27 cellular contexts compared by ENCODE assay signal in the genomic region with DNA sequence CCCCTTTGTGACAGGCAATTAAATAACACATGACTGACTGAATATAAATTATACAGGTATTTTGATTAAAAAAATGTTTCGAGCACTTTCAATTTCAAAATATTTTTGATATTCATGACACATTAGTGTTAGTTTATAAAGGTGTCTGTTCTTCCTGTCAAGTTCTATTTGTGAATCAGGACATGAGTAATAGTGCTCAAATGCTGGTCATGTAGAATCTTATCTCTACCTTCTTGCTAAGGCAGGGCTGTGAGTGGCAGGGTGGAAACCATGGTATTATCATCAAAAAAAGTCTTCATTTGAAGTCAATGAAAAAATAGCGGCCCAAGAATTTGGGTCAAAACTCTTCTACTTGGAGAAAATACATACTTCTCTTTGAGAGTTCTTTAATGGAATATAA.
"Had no signal": no experiment of that assay in that cellular context is flagged by ENCODE, and none has a peak within 500 bp of the region (broad histone marks: within the 10 kb centered on the region; RNA-seq: fewer than 3 reads in every experiment).

No MANE protein-coding gene starts in this region.

- H3K4me3 Mint-ChIP-seq: endodermal cell; naive B cell; nephron; stimulated activated effector memory CD8-positive, alpha-beta T cell treated with anti-CD3 and anti-CD28 coated beads, Interleukin-12 subunit alpha, Interleukin-12 subunit beta, amount 100 ng/mL, for 72 hours had no signal

- H3K9me3 Mint-ChIP-seq: endodermal cell; nephron; stimulated activated effector memory CD8-positive, alpha-beta T cell treated with anti-CD3 and anti-CD28 coated beads, Interleukin-12 subunit alpha, Interleukin-12 subunit beta, amount 100 ng/mL, for 72 hours had no signal

- H3K27me3 Mint-ChIP-seq: progenitor cell of endocrine pancreas had no signal

- FAIRE-seq: endothelial cell of umbilical vein, pancreas had no signal

- H3K27ac Mint-ChIP-seq: endodermal cell; naive B cell; nephron; progenitor cell of endocrine pancreas; stimulated activated effector memory CD8-positive, alpha-beta T cell treated with anti-CD3 and anti-CD28 coated beads, Interleukin-12 subunit alpha, Interleukin-12 subunit beta, amount 100 ng/mL, for 72 hours had no signal

- DNase-seq: effector CD4-positive, alpha-beta T cell; endodermal cell; gastrocnemius medialis; heart right ventricle; hypothalamus; islet precursor cell; left colon; left ventricle myocardium superior; mesendoderm; naive B cell; occipital lobe; pancreas; retina; right lobe of liver; stimulated activated CD4-positive, alpha-beta T cell treated with anti-CD3 and anti-CD28 coated beads, Interleukin-4, amount 100 ng/mL, for 1 hour; stimulated activated CD8-positive, alpha-beta memory T cell treated with anti-CD3 and anti-CD28 coated beads, Interleukin-4, amount 100 ng/mL, for 48 hours; stimulated activated naive CD8-positive, alpha-beta T cell treated with anti-CD3 and anti-CD28 coated beads, Interleukin-15, Interleukin-2, amounts not matched to agents 100 U/mL and 50 U/mL, for 24 hours; tibial artery; upper lobe of left lung had no signal

- ATAC-seq: esophagus mucosa; gastrocnemius medialis; heart right ventricle; left colon; left ventricle myocardium superior; pancreas; right lobe of liver; stimulated activated effector memory CD8-positive, alpha-beta T cell treated with anti-CD3 and anti-CD28 coated beads, Interleukin-12 subunit alpha, Interleukin-12 subunit beta, amount 100 ng/mL, for 72 hours; stimulated activated naive CD8-positive, alpha-beta T cell treated with anti-CD3 and anti-CD28 coated beads, Interleukin-15, Interleukin-2, amounts not matched to agents 100 U/mL and 50 U/mL, for 24 hours had no signal

- H3K27ac ChIP-seq: coronary artery, gastrocnemius medialis, heart right ventricle, pancreas, right lobe of liver, tibial artery, upper lobe of left lung, vagina had no signal

- H3K4me1 Mint-ChIP-seq: endodermal cell; naive B cell; stimulated activated effector memory CD8-positive, alpha-beta T cell treated with anti-CD3 and anti-CD28 coated beads, Interleukin-12 subunit alpha, Interleukin-12 subunit beta, amount 100 ng/mL, for 72 hours had no signal

- H3K4me3 ChIP-seq: coronary artery, gastrocnemius medialis, heart right ventricle, lung, pancreas, right lobe of liver, tibial artery, upper lobe of left lung, vagina had no signal
